Comparison of ENCODE assay signal across 28 cellular contexts in the genomic region with DNA sequence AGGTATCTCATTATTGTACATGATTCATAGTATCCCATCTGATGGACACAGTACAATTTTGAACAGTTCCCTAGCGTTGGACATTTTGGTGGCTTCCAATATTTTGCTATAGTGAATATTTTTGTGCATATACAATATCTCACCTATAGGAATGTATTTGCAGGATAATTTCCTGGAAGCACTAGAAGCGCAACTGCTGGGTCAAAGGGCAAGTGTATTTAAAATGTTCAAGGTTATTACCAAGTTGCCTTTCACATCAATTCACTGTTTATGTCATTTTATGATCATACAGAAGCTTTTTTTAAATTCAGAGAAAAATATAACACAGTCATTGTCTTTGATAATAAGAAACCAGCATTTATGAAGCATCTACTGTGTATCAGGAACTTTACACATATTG. TPM values are rescaled to one million over a fixed set of nuclear protein-coding genes. Genes with fewer than 3 reads are reported as not detected.
DNase-seq lines count a peak whose midpoint lies in the region; ATAC-seq, FAIRE-seq and TF ChIP-seq lines count a peak whose summit lies in the region.
"Had no signal": no experiment of that assay in that cellular context is flagged by ENCODE, and none has a peak within 500 bp of the region (broad histone marks: within the 10 kb centered on the region; RNA-seq: fewer than 3 reads in every experiment).

No MANE protein-coding gene starts in this region.

- TF ChIP-seq EP300 in upper lobe of left lung (IDR thresholded peaks at IDR 0.05), result no peak

- H3K9me3 ChIP-seq in cardiac muscle cell (ENCODE audit: low read depth) (no peaks in the 10 kb centered on the region), heart left ventricle (no peaks in the 10 kb centered on the region), body of pancreas (no peaks in the 10 kb centered on the region), upper lobe of left lung (no peaks in the 10 kb centered on the region)
- H3K9me3 ChIP-seq: esophagus squamous epithelium, neutrophil had no signal

- FAIRE-seq in frontal cortex (lab: Jason Lieb, UNC), result no peak

- H3K27me3 Mint-ChIP-seq in mesothelial cell of epicardium (ENCODE audit: low read depth), result no peaks in the 10 kb centered on the region
- no peaks in the 10 kb centered on the region for H3K27me3 Mint-ChIP-seq in activated naive CD8-positive, alpha-beta T cell treated with anti-CD3 and anti-CD28 coated beads for 36 hours
- H3K27me3 Mint-ChIP-seq: activated CD4-positive, alpha-beta T cell treated with anti-CD3 and anti-CD28 coated beads, Interleukin-2, amount 10 ng/mL, durations not matched to agents 24 days and 14 days; activated naive CD8-positive, alpha-beta T cell treated with anti-CD3 and anti-CD28 coated beads, Interleukin-2, amount 50 U/mL, for 24 hours; T-cell had no signal

- H3K4me1 ChIP-seq in cardiac muscle cell (ENCODE audit: low read depth), result no peaks in the 10 kb centered on the region
- peaks cover 0 to 29% (median 2%) of the 10 kb centered on the region in 12 donors for H3K4me1 ChIP-seq in heart left ventricle
- no peaks in the 10 kb centered on the region for H3K4me1 ChIP-seq in body of pancreas
- H3K4me1 ChIP-seq in upper lobe of left lung, result peaks cover 23 to 47% (median 29%) of the 10 kb centered on the region in 4 donors
- H3K4me1 ChIP-seq: foreskin keratinocyte had no signal

- no peaks in the 10 kb centered on the region for H3K9me3 Mint-ChIP-seq in mesothelial cell of epicardium
- no peaks in the 10 kb centered on the region for H3K9me3 Mint-ChIP-seq in activated naive CD8-positive, alpha-beta T cell treated with anti-CD3 and anti-CD28 coated beads for 36 hours
- H3K9me3 Mint-ChIP-seq: activated CD4-positive, alpha-beta T cell treated with anti-CD3 and anti-CD28 coated beads, Interleukin-2, amount 10 ng/mL, durations not matched to agents 24 days and 14 days; activated naive CD8-positive, alpha-beta T cell treated with anti-CD3 and anti-CD28 coated beads, Interleukin-2, amount 50 U/mL, for 24 hours; memory B cell; T-cell; WTC11 had no signal

- ATAC-seq in heart left ventricle, result no peak
- no peak for ATAC-seq in body of pancreas
- no peak for ATAC-seq in upper lobe of left lung (ENCODE audit: low FRiP score in 2 of 2)
- ATAC-seq: activated naive CD8-positive, alpha-beta T cell treated with anti-CD3 and anti-CD28 coated beads, Interleukin-2, amount 50 U/mL, for 24 hours; sciatic nerve; T-cell; WTC11 had no signal

- H3K27ac Mint-ChIP-seq in mesothelial cell of epicardium, result peak overlapping the region; percentile 88
- no peak overlapping the region for H3K27ac Mint-ChIP-seq in activated naive CD8-positive, alpha-beta T cell treated with anti-CD3 and anti-CD28 coated beads for 36 hours
- H3K27ac Mint-ChIP-seq: activated CD4-positive, alpha-beta T cell treated with anti-CD3 and anti-CD28 coated beads, Interleukin-2, amount 10 ng/mL, durations not matched to agents 24 days and 14 days; activated naive CD8-positive, alpha-beta T cell treated with anti-CD3 and anti-CD28 coated beads, Interleukin-2, amount 50 U/mL, for 24 hours had no signal

- TF ChIP-seq CTCF in cardiac muscle cell (IDR thresholded peaks at IDR 0.05; ENCODE audit: low read depth, low read length) (no peak), heart left ventricle (IDR thresholded peaks at IDR 0.05) (no peak), body of pancreas (IDR thresholded peaks at IDR 0.05) (no peak), mesothelial cell of epicardium (IDR thresholded peaks at IDR 0.05; ENCODE audit: unreplicated experiment) (no peak), upper lobe of left lung (IDR thresholded peaks at IDR 0.05) (no peak)

- no peak overlapping the region for H3K4me3 Mint-ChIP-seq in mesothelial cell of epicardium
- H3K4me3 Mint-ChIP-seq in activated naive CD8-positive, alpha-beta T cell treated with anti-CD3 and anti-CD28 coated beads for 36 hours, result no peak overlapping the region
- H3K4me3 Mint-ChIP-seq: activated CD4-positive, alpha-beta T cell treated with anti-CD3 and anti-CD28 coated beads, Interleukin-2, amount 10 ng/mL, durations not matched to agents 24 days and 14 days; activated naive CD8-positive, alpha-beta T cell treated with anti-CD3 and anti-CD28 coated beads, Interleukin-2, amount 50 U/mL, for 24 hours; memory B cell; T-cell; WTC11 had no signal

- H3K27me3 ChIP-seq in cardiac muscle cell, result peaks cover 2% of the 10 kb centered on the region
- peaks cover 0 to 2% (median 0%) of the 10 kb centered on the region in 9 donors for H3K27me3 ChIP-seq in heart left ventricle
- no peaks in the 10 kb centered on the region for H3K27me3 ChIP-seq in body of pancreas
- no peaks in the 10 kb centered on the region for H3K27me3 ChIP-seq in upper lobe of left lung
- H3K27me3 ChIP-seq: foreskin keratinocyte, neutrophil had no signal

- no peaks in the 10 kb centered on the region for H3K36me3 Mint-ChIP-seq in mesothelial cell of epicardium
- no peaks in the 10 kb centered on the region for H3K36me3 Mint-ChIP-seq in activated naive CD8-positive, alpha-beta T cell treated with anti-CD3 and anti-CD28 coated beads for 36 hours
- H3K36me3 Mint-ChIP-seq: memory B cell, T-cell, WTC11 had no signal

- H3K36me3 ChIP-seq in cardiac muscle cell, result no peaks in the 10 kb centered on the region
- no peaks in the 10 kb centered on the region for H3K36me3 ChIP-seq in heart left ventricle
- no peaks in the 10 kb centered on the region for H3K36me3 ChIP-seq in body of pancreas (replicated peaks in 1 of 2; ENCODE audit: insufficient read depth in 1 of 2, low read depth in 2 of 2)
- no peaks in the 10 kb centered on the region for H3K36me3 ChIP-seq in upper lobe of left lung
- H3K36me3 ChIP-seq: esophagus squamous epithelium, neutrophil had no signal

- WGBS in heart left ventricle, 4 donors, result 90 to 98% (median 94%) methylated on average over 2 of the region's 2 CpGs
- WGBS in body of pancreas, 2 donors, result 90 to 91% methylated on average over 2 of the region's 2 CpGs
- 96 to 98% methylated on average over 2 of the region's 2 CpGs for WGBS in upper lobe of left lung, 2 donors

- no peak overlapping the region for H3K4me3 ChIP-seq in cardiac muscle cell
- no peak overlapping the region for H3K4me3 ChIP-seq in heart left ventricle
- H3K4me3 ChIP-seq in body of pancreas, result no peak overlapping the region
- no peak overlapping the region for H3K4me3 ChIP-seq in upper lobe of left lung
- H3K4me3 ChIP-seq: esophagus squamous epithelium had no signal

- no peak for DNase-seq in cardiac muscle cell (ENCODE audit: low read depth in 1 of 2, low spot score in 1 of 2)
- DNase-seq in heart left ventricle, result no peak
- no peak for DNase-seq in body of pancreas
- no peak for DNase-seq in mesothelial cell of epicardium (ENCODE audit: low spot score in 2 of 2, unreplicated experiment in 2 of 2)
- no peak for DNase-seq in upper lobe of left lung
- no peak for DNase-seq in frontal cortex (ENCODE audit: low spot score in 2 of 2)
- DNase-seq in SHP77 (lab: John Stamatoyannopoulos, UW), result no peak
- no peak for DNase-seq in activated naive CD8-positive, alpha-beta T cell treated with anti-CD3 and anti-CD28 coated beads for 36 hours
- DNase-seq: 8988T; activated CD4-positive, alpha-beta T cell treated with anti-CD3 and anti-CD28 coated beads, Interleukin-2, amount 10 ng/mL, durations not matched to agents 24 days and 14 days; activated effector memory CD4-positive, alpha-beta T cell treated with anti-CD3 and anti-CD28 coated beads, Interleukin-2, amount 50 U/mL, for 16 hours; activated naive CD8-positive, alpha-beta T cell treated with anti-CD3 and anti-CD28 coated beads, Interleukin-2, amount 50 U/mL, for 24 hours; central memory CD4-positive, alpha-beta T cell; DMS79 treated with DMSO at 0.1 percent for 48 hours; esophagus squamous epithelium; HCEC 1CT; NCI-H1436 treated with DMSO at 0.1 percent for 48 hours; NCI-H446; NCI-H748 treated with DMSO at 0.1 percent for 48 hours; RPMI8226; stimulated activated CD4-positive, alpha-beta T cell treated with anti-CD3 and anti-CD28 coated beads, Interleukin-4, amount 100 ng/mL, for 1 hour; T-cell had no signal

- TF ChIP-seq POLR2A in heart left ventricle (IDR thresholded peaks at IDR 0.05), result no peak
- TF ChIP-seq POLR2A in body of pancreas (IDR thresholded peaks at IDR 0.05), result no peak
- no peak for TF ChIP-seq POLR2A in upper lobe of left lung (IDR thresholded peaks at IDR 0.05)

- peaks cover 9% of the 10 kb centered on the region for H3K4me1 Mint-ChIP-seq in mesothelial cell of epicardium
- H3K4me1 Mint-ChIP-seq in activated naive CD8-positive, alpha-beta T cell treated with anti-CD3 and anti-CD28 coated beads for 36 hours, result peaks cover 16% of the 10 kb centered on the region

- H3K27ac ChIP-seq in cardiac muscle cell, result peak overlapping the region; percentile 54
- H3K27ac ChIP-seq in heart left ventricle, result peak overlapping the region in 1 of 12 donors; percentile 29
- H3K27ac ChIP-seq in body of pancreas, result peak overlapping the region in 3 of 4 donors; percentile 0 to 49 (median 22)
- H3K27ac ChIP-seq in upper lobe of left lung, result peak overlapping the region in 3 of 4 donors; percentile 1 to 57 (median 43)
- H3K27ac ChIP-seq: C4-2B, foreskin keratinocyte had no signal

- intact Hi-C loops in heart left ventricle (cut with DNase I) (loop anchor here in 2 of 10 donors (1.0 to 5.0 kb wide), 2 partner anchors 52 to 53 kb away; no protein-coding TSS in a partner anchor), body of pancreas (cut with DNase I) (loop anchor here (5.0 kb wide), 2 partner anchors 48 to 98 kb away; no protein-coding TSS in a partner anchor)

RNA-seq across cellular contexts. Expression of a gene that starts 19.1 kb away (rescaled TPM):
- total RNA-seq in cardiac muscle cell (781 and 951 TPM in 2 replicates), heart left ventricle (1,000 to 10,000 TPM in 4 of 9 donors, 100 to 1,000 TPM in 5; 434 to 1,232 (median 990) TPM), body of pancreas (1,000 to 10,000 TPM in 1 of 2 donors, 100 to 1,000 TPM in 1; 921 to 1,114 TPM), mesothelial cell of epicardium (2,848 to 2,954 TPM (median 2,936 TPM) in 3 replicates), upper lobe of left lung (1,000 to 10,000 TPM in 4 of 6 donors, 100 to 1,000 TPM in 2; 474 to 2,141 (median 1,268) TPM), frontal cortex (1,354 TPM)
- polyA plus RNA-seq in cardiac muscle cell (974 and 1,206 TPM in 2 replicates), heart left ventricle (1,000 to 10,000 TPM in 1 of 2 donors, 100 to 1,000 TPM in 1; 761 to 2,100 TPM)
- total RNA-seq in activated naive CD8-positive, alpha-beta T cell treated with anti-CD3 and anti-CD28 coated beads for 36 hours, result 1,000 to 10,000 TPM; 4,132 to 4,264 TPM

RNA-seq across cellular contexts. Expression of a gene that starts 28.8 kb away (rescaled TPM):
- 8.7 and 10.7 TPM in 2 replicates for total RNA-seq in cardiac muscle cell
- polyA plus RNA-seq in cardiac muscle cell, result 4.5 and 8.3 TPM in 2 replicates
- total RNA-seq in heart left ventricle, result 10 to 100 TPM; 15.2 to 58.9 (median 29.2) TPM
- 10 to 100 TPM in 1 of 2 donors, 1 to 10 TPM in 1; 7.9 to 12.5 TPM for polyA plus RNA-seq in heart left ventricle
- 10 to 100 TPM; 41.0 to 54.1 TPM for total RNA-seq in body of pancreas
- total RNA-seq in mesothelial cell of epicardium, result 15.9 to 17.5 TPM (median 16.5 TPM) in 3 replicates
- 100 to 1,000 TPM; 119 to 235 (median 170) TPM for total RNA-seq in upper lobe of left lung
- 60.3 TPM for total RNA-seq in frontal cortex
- 10 to 100 TPM; 25.6 to 26.3 TPM for total RNA-seq in activated naive CD8-positive, alpha-beta T cell treated with anti-CD3 and anti-CD28 coated beads for 36 hours

RNA-seq across cellular contexts. Expression of a gene that starts 52.8 kb away (rescaled TPM):
- total RNA-seq in cardiac muscle cell, result 2.2 and 2.7 TPM in 2 replicates
- polyA plus RNA-seq in cardiac muscle cell, result 2.6 and 3.4 TPM in 2 replicates
- total RNA-seq in heart left ventricle, result 1 to 10 TPM in 1 of 9 donors, under 1 TPM in 7, not detected in 1; 0.21 to 1.1 (median 0.45) TPM
- under 1 TPM; 0.11 to 0.76 TPM for polyA plus RNA-seq in heart left ventricle
- 1 to 10 TPM; 4.4 to 4.6 TPM for total RNA-seq in body of pancreas
- total RNA-seq in mesothelial cell of epicardium, result 0.38 to 0.67 TPM (median 0.59 TPM) in 3 replicates
- 1 to 10 TPM; 3.5 to 7.3 (median 4.3) TPM for total RNA-seq in upper lobe of left lung
- total RNA-seq in frontal cortex, result 28.5 TPM
- under 1 TPM; 0.21 to 0.58 TPM for total RNA-seq in activated naive CD8-positive, alpha-beta T cell treated with anti-CD3 and anti-CD28 coated beads for 36 hours
